Comparison of ENCODE assay signal across 13 cellular contexts in genomic region chr2:127639111-127639474, GRCh38. TPM values are rescaled to one million over a fixed set of nuclear protein-coding genes. Genes with fewer than 3 reads are reported as not detected.
DNase-seq lines count a peak whose midpoint lies in the region; ATAC-seq and TF ChIP-seq lines count a peak whose summit lies in the region.
"Had no signal": no experiment of that assay in that cellular context is flagged by ENCODE, and none has a peak within 500 bp of the region (broad histone marks: within the 10 kb centered on the region; RNA-seq: fewer than 3 reads in every experiment).

No MANE protein-coding gene starts in this region.

- H3K4me3 Mint-ChIP-seq in CD8-positive, alpha-beta T cell: no peak overlapping the region

- H4K20me1 ChIP-seq in PC-9 (ENCODE audit: insufficient read depth): no peaks in the 10 kb centered on the region
- H4K20me1 ChIP-seq in hepatocyte (ENCODE audit: insufficient read depth, poor library complexity, severe bottlenecking): no peaks in the 10 kb centered on the region

- H3K27me3 ChIP-seq in CD8-positive, alpha-beta T cell (ENCODE audit: insufficient read depth, low read length): no peaks in the 10 kb centered on the region
- H3K27me3 ChIP-seq in PC-9 (ENCODE audit: insufficient read depth, low read depth): no peaks in the 10 kb centered on the region
- no peaks in the 10 kb centered on the region for H3K27me3 ChIP-seq in hepatocyte
- no peaks in the 10 kb centered on the region for H3K27me3 ChIP-seq in spleen (replicated peaks in 1 of 7)
- H3K27me3 ChIP-seq: vagina had no signal

- intact Hi-C loops in CD8-positive, alpha-beta T cell (cut with DNase I, micrococcal nuclease): no loop called here
- intact Hi-C loops in PC-9 (cut with micrococcal nuclease; ENCODE audit: unreplicated experiment): no loop called here
- intact Hi-C loops in spleen (cut with DNase I; ENCODE audit: low total_unique reads): no loop called here

- peaks cover 11% of the 10 kb centered on the region; the same call in 1 of the 2 replicates for H3F3A ChIP-seq in PC-9 (ENCODE audit: insufficient read depth, low read depth)

- H3K27ac ChIP-seq in CD8-positive, alpha-beta T cell (ENCODE audit: low read depth, low read length): no peak overlapping the region
- peak overlapping the region; percentile 74 for H3K27ac ChIP-seq in PC-9
- peak overlapping the region; percentile 30 for H3K27ac ChIP-seq in hepatocyte
- peak overlapping the region; percentile 53 to 96 (median 92) for H3K27ac ChIP-seq in spleen

- no TSS peak for BruUV-seq in PC-9 (replicated peaks; lab: Mats Ljungman, UMichigan)

- WGBS in hepatocyte (ENCODE audit: low lambda C conversion rate, missing lambda C conversion rate): 96% methylated on average over 11 of the region's 13 CpGs
- WGBS in spleen, 5 donors: 74 to 85% (median 80%) methylated on average over 13 of the region's 13 CpGs

- H2AFZ ChIP-seq in PC-9: no peak overlapping the region
- H2AFZ ChIP-seq in hepatocyte: no peak overlapping the region

- DNase-seq in CD8-positive, alpha-beta T cell: no peak
- DNase-seq in PC-9 (no peak), hepatocyte (ENCODE audit: low spot score) (no peak), spleen (no peak), HUDEP-2 (lab: John Stamatoyannopoulos, UW; ENCODE audit: unreplicated experiment in 76 of 76) (no peak), 8988T (no peak)
- DNase-seq: activated T-cell treated with anti-CD3 and anti-CD28 coated beads, Interleukin-2, amount 50 U/mL, for 1 hour; CD8-positive, alpha-beta memory T cell; dermis blood vessel endothelial cell; midbrain; NCI-H1092 treated with DMSO at 0.1 percent for 48 hours had no signal

- peak overlapping the region; percentile 89 for H3K27ac Mint-ChIP-seq in CD8-positive, alpha-beta T cell

- H3K79me2 ChIP-seq in PC-9 (ENCODE audit: low read depth) (no peaks in the 10 kb centered on the region), hepatocyte (no peaks in the 10 kb centered on the region)

- no peaks in the 10 kb centered on the region for H3K9me3 ChIP-seq in CD8-positive, alpha-beta T cell (ENCODE audit: low read length)
- H3K9me3 ChIP-seq in PC-9 (ENCODE audit: insufficient read depth, low read depth) (no peaks in the 10 kb centered on the region), hepatocyte (ENCODE audit: low read depth) (no peaks in the 10 kb centered on the region), spleen (no peaks in the 10 kb centered on the region)
- H3K9me3 ChIP-seq: vagina had no signal

- no peaks in the 10 kb centered on the region for H3K9me2 ChIP-seq in PC-9 (ENCODE audit: insufficient read depth)
- no peaks in the 10 kb centered on the region for H3K9me2 ChIP-seq in hepatocyte (replicated peaks; ENCODE audit: insufficient read depth)

- H3K4me2 ChIP-seq in PC-9 (no peak overlapping the region), hepatocyte (no peak overlapping the region)

- TF ChIP-seq CTCF in CD8-positive, alpha-beta T cell (IDR thresholded peaks at IDR 0.05): no peak
- TF ChIP-seq CTCF in PC-9 (conservative IDR thresholded peaks at IDR 0.05): no peak
- no peak for TF ChIP-seq CTCF in hepatocyte (IDR thresholded peaks at IDR 0.05; ENCODE audit: poor library complexity)
- TF ChIP-seq CTCF in spleen (IDR thresholded peaks at IDR 0.05 in 8 of 11, conservative IDR thresholded peaks at IDR 0.05 in 3 of 11): no peak

- no peaks in the 10 kb centered on the region for H3K27me3 Mint-ChIP-seq in CD8-positive, alpha-beta T cell (ENCODE audit: low read depth)
- H3K27me3 Mint-ChIP-seq: CD8-positive, alpha-beta memory T cell had no signal

- no peaks in the 10 kb centered on the region for H3K9me3 Mint-ChIP-seq in CD8-positive, alpha-beta T cell
- H3K9me3 Mint-ChIP-seq: CD8-positive, alpha-beta memory T cell had no signal

- POLR2A ChIA-PET in CD8-positive, alpha-beta T cell (lab: Charles Lee): interaction anchor here (4.9 kb wide), 1 partner anchor 62 kb away, joined by 20 read pairs; the partner anchor contains the start of gene SFT2D3
- POLR2A ChIA-PET in PC-9 (lab: Charles Lee; ENCODE audit: unreplicated experiment): no interaction called here

- no peak overlapping the region for H3K4me3 ChIP-seq in CD8-positive, alpha-beta T cell (ENCODE audit: low read depth, low read length)
- no peak overlapping the region for H3K4me3 ChIP-seq in PC-9
- no peak overlapping the region for H3K4me3 ChIP-seq in hepatocyte
- peak overlapping the region in 2 of 8 donors; percentile 11 to 51 for H3K4me3 ChIP-seq in spleen
- H3K4me3 ChIP-seq: vagina had no signal

- CTCF ChIA-PET in CD8-positive, alpha-beta T cell (lab: Charles Lee): interaction anchor here (0.7 to 3.6 kb wide), 5 partner anchors 11 to 48 kb away, joined by 3 to 19 read pairs (median 4); no protein-coding TSS in a partner anchor
- CTCF ChIA-PET in PC-9 (lab: Charles Lee): no interaction called here

- no peak for ATAC-seq in CD8-positive, alpha-beta T cell
- no peak for ATAC-seq in GM18511 (IDR thresholded peaks at IDR 0.05; ENCODE audit: unreplicated experiment)

- H3K4me1 ChIP-seq in CD8-positive, alpha-beta T cell (ENCODE audit: insufficient read depth, low read length): peaks cover 85% of the 10 kb centered on the region
- peaks cover 25% of the 10 kb centered on the region for H3K4me1 ChIP-seq in PC-9 (replicated peaks; ENCODE audit: insufficient read depth)
- peaks cover 10% of the 10 kb centered on the region for H3K4me1 ChIP-seq in hepatocyte (ENCODE audit: insufficient read depth)
- peaks cover 73 to 100% (median 90%) of the 10 kb centered on the region in 6 donors for H3K4me1 ChIP-seq in spleen

- TF ChIP-seq POLR2A in spleen (IDR thresholded peaks at IDR 0.05): no peak

- peaks cover 62% of the 10 kb centered on the region for H3K4me1 Mint-ChIP-seq in CD8-positive, alpha-beta T cell (ENCODE audit: low read depth)

- no peaks in the 10 kb centered on the region for H3K36me3 ChIP-seq in CD8-positive, alpha-beta T cell (ENCODE audit: insufficient read depth, low read length)
- H3K36me3 ChIP-seq in PC-9 (ENCODE audit: low read depth) (no peaks in the 10 kb centered on the region), hepatocyte (replicated peaks; ENCODE audit: insufficient read depth, low read depth) (no peaks in the 10 kb centered on the region), spleen (peaks cover 0 to 68% (median 6%) of the 10 kb centered on the region in 6 donors)
- H3K36me3 ChIP-seq: vagina had no signal

- H3K36me3 Mint-ChIP-seq in CD8-positive, alpha-beta T cell: peaks cover 7% of the 10 kb centered on the region

RNA-seq across cellular contexts. Expression of gene GPR17, which starts 6.9 kb away (rescaled TPM):
- not detected for total RNA-seq in CD8-positive, alpha-beta T cell
- not detected in 2 replicates for total RNA-seq in PC-9 (2021)
- not detected in 2 replicates for total RNA-seq in hepatocyte
- 0.39 TPM in 1 of 2 replicates, not detected in the other for polyA plus RNA-seq in hepatocyte
- total RNA-seq in spleen: under 1 TPM in 3 of 7 donors, not detected in 4; 0.22 to 0.79 (median 0.23) TPM
- polyA plus RNA-seq in spleen: 1 to 10 TPM in 1 of 3 donors, under 1 TPM in 2; 0.09 to 1.9 (median 0.26) TPM
- total RNA-seq: CD8-positive, alpha-beta memory T cell; dermis blood vessel endothelial cell; vagina had no signal
- polyA plus RNA-seq: CD8-positive, alpha-beta memory T cell had no signal

RNA-seq across cellular contexts. Expression of gene LIMS2, which starts 36.2 kb away (rescaled TPM):
- total RNA-seq in CD8-positive, alpha-beta T cell: 1 to 10 TPM; 2.8 to 2.9 TPM
- total RNA-seq in PC-9 (2021): 1.4 and 2.5 TPM in 2 replicates
- total RNA-seq in hepatocyte: 3.9 and 4.0 TPM in 2 replicates
- 8.3 and 14.9 TPM in 2 replicates for polyA plus RNA-seq in hepatocyte
- 100 to 1,000 TPM in 3 of 7 donors, 10 to 100 TPM in 4; 62.5 to 190 (median 76.3) TPM for total RNA-seq in spleen
- 100 to 1,000 TPM in 2 of 3 donors, 10 to 100 TPM in 1; 76.1 to 437 (median 328) TPM for polyA plus RNA-seq in spleen

Comparison
In these comparisons a context has a peak if more than half of its experiments do, and no peak if none do; other contexts are left out.
1. RNA of gene LIMS2, which starts 36.2 kb away (total RNA-seq): 62.5 to 190 TPM in spleen; 3.9 to 4.0 TPM in hepatocyte, 2.8 to 2.9 TPM in CD8-positive, alpha-beta T cell and 1.4 to 2.5 TPM in PC-9; every median in the first group is over 10 times any median in the second.